ENCODE assay signal across 8 cellular contexts in genomic region chr3:190585771-190586630, GRCh38.
A peak's percentile ranks its signal among the peaks of the same experiment; 100 is the strongest.
DNase-seq lines count a peak whose midpoint lies in the region; ATAC-seq and TF ChIP-seq lines count a peak whose summit lies in the region.

No MANE protein-coding gene starts in this region.

- DNase-seq in stimulated activated naive CD4-positive, alpha-beta T cell treated with Interleukin-2 at 50 U/mL for 16 hours (lab: John Stamatoyannopoulos, UW) = peak; percentile 48
- no peak for DNase-seq in stimulated activated naive CD4-positive, alpha-beta T cell (lab: John Stamatoyannopoulos, UW)
- DNase-seq in NCI-H1436 (lab: John Stamatoyannopoulos, UW) (peak; percentile 26), iPS-NIHi7 (ENCODE audit: extremely low spot score) (peak; percentile 65), superior temporal gyrus (ENCODE audit: extremely low spot score) (no peak)
- peak; percentile 63 to 73 for DNase-seq in activated T-cell treated with anti-CD3 and anti-CD28 coated beads, Interleukin-2, amount 50 U/mL, for 48 hours
- DNase-seq in stimulated activated CD4-positive, alpha-beta T cell treated with anti-CD3 and anti-CD28 coated beads, TNF-alpha, amount 100 ng/mL, for 48 hours (ENCODE audit: low read depth in 3 of 3) = peak in 2 of 3 donors; percentile 54 to 55

- ATAC-seq in GM18505 (IDR thresholded peaks at IDR 0.05; ENCODE audit: unreplicated experiment) = no peak

- no peak for TF ChIP-seq POLR2A in GM18505 (IDR thresholded peaks at IDR 0.05; ENCODE audit: borderline replicate concordance, extremely low read depth, insufficient read depth, insufficient read length)

Comparison
In these comparisons a context has a peak if more than half of its experiments do, and no peak if none do; other contexts are left out.
1. DNase-seq: peak in stimulated activated naive CD4-positive, alpha-beta T cell treated with Interleukin-2 at 50 U/mL for 16 hours (single experiment), NCI-H1436 (single experiment), activated T-cell treated with anti-CD3 and anti-CD28 coated beads, Interleukin-2, amount 50 U/mL, for 48 hours (2 of 2), iPS-NIHi7 (single experiment) and stimulated activated CD4-positive, alpha-beta T cell treated with anti-CD3 and anti-CD28 coated beads, TNF-alpha, amount 100 ng/mL, for 48 hours (2 of 3); none in stimulated activated naive CD4-positive, alpha-beta T cell (0 of 6) and superior temporal gyrus (single experiment).